ENCODE assay signal across 1 cellular context in the genomic region with DNA sequence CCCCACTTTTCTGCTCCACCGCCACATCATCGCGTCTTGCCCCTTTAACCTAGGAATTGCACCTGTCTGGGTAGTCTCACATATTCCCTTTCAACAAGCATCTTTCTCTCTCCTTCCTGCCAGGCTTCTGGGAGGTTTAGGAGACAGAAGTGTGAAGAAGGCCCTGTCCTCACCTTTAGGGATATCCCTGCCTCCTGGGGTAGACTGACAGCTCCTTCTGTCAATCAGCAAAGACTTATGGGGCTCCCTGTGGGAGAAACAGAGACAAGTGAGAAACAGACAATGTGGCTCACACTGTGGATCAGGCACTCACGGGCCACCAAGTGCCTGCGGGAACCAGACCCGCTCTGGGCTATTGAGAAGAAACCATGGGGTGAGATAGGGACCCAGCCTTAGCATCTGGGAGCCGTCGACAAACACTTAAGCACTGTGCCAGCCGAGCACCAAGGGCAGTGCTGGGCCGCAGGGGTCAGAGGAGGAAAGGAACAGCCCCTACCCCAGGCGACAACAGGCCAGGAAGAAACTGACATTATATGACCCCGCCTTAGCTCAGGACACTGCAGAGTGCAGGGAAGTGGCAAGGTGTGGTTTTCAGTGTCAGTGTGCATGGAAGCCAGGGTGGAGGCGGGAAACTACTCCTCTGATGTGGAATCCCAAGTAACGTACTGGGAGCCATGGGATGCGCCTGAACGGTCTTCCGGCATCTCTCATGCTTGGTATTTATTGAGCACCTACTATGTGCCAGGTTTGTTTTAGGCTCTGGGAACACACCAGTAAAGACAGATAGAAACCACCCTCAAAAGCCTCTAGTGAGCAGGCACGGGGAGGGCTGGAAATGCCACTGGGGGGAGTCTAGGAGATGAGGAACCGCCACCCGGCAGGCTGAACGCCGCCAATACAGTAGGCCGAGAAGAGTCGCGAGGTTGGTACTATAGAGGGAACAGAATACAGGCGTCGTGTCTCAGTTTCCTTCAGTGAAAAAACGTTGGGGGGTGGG.
TF ChIP-seq lines count a peak whose summit lies in the region.

No MANE protein-coding gene starts in this region.

TF ChIP-seq in K562, 482 proteins besides CTCF, POLR2A, EP300 and RAD21:
- TF ChIP-seq ZKSCAN1 (IDR thresholded peaks at IDR 0.05; ENCODE audit: low read depth, low read length) = peak; percentile 74; the same call in 1 of the 2 replicates
- TF ChIP-seq ZNF134 (CRISPR knock-in tag; conservative IDR thresholded peaks at IDR 0.05) = no peak
TF ChIP-seq in K562: peak in this region for 1.
